In genomic region chr7:44976040-44976745, GRCh38 we compare ENCODE assay signal across 14 cellular contexts.
DNase-seq lines count a peak whose midpoint lies in the region; ATAC-seq and TF ChIP-seq lines count a peak whose summit lies in the region.
"Had no signal": no experiment of that assay in that cellular context is flagged by ENCODE, and none has a peak within 500 bp of the region (broad histone marks: within the 10 kb centered on the region; RNA-seq: fewer than 3 reads in every experiment).

No MANE protein-coding gene starts in this region.

- H3K36me3 ChIP-seq in SU-DHL-6 (ENCODE audit: low read length): no peaks in the 10 kb centered on the region

- no peaks in the 10 kb centered on the region for H3K9me3 ChIP-seq in SU-DHL-6 (ENCODE audit: insufficient read depth, low read length)
- H3K9me3 ChIP-seq: BE2C, heart left ventricle, testis had no signal

- TF ChIP-seq CTCF in SU-DHL-6 (IDR thresholded peaks at IDR 0.05; ENCODE audit: insufficient read depth, low read length, poor library complexity, severe bottlenecking): no peak

- H3K9me2 ChIP-seq in SU-DHL-6 (replicated peaks; ENCODE audit: insufficient read depth, low read length): no peaks in the 10 kb centered on the region

- no peak overlapping the region for H2AFZ ChIP-seq in SU-DHL-6 (ENCODE audit: low read depth, low read length, severe bottlenecking)

- no peak for ATAC-seq in stimulated activated naive CD8-positive, alpha-beta T cell treated with anti-CD3 and anti-CD28 coated beads, Interleukin-15, Interleukin-2, amounts not matched to agents 100 U/mL and 50 U/mL, for 24 hours
- ATAC-seq: heart left ventricle had no signal

- peaks cover 27% of the 10 kb centered on the region for H3K79me2 ChIP-seq in SU-DHL-6 (ENCODE audit: insufficient read depth, low read length)

- H3F3A ChIP-seq in SU-DHL-6 (ENCODE audit: insufficient read depth): peaks cover 21% of the 10 kb centered on the region

- H3K4me3 Mint-ChIP-seq in stimulated activated naive CD8-positive, alpha-beta T cell treated with anti-CD3 and anti-CD28 coated beads, Interleukin-15, Interleukin-2, amounts not matched to agents 100 ng/mL and 50 ng/mL, for 24 hours: peak overlapping the region; percentile 99
- H3K4me3 Mint-ChIP-seq in dendritic cell treated with granulocyte-macrophage colony-stimulating factor and Interleukin-4, amounts not matched to agents 40 ng/mL and 50 ng/mL, for 4 days: peak overlapping the region; percentile 85

- H4K20me1 ChIP-seq in SU-DHL-6 (ENCODE audit: low read depth, low read length): no peaks in the 10 kb centered on the region

- no peak for DNase-seq in stimulated activated naive CD8-positive, alpha-beta T cell treated with anti-CD3 and anti-CD28 coated beads, Interleukin-15, Interleukin-2, amounts not matched to agents 100 U/mL and 50 U/mL, for 24 hours
- no peak for DNase-seq in NCI-H1092 (lab: John Stamatoyannopoulos, UW)
- DNase-seq in DMS79 (lab: John Stamatoyannopoulos, UW): no peak
- DNase-seq in AML-193 (lab: John Stamatoyannopoulos, UW): no peak
- DNase-seq in activated gamma-delta T cell treated with Interleukin-2 at 50 U/mL for 16 hours: no peak
- DNase-seq: activated CD4-positive, alpha-beta T cell treated with anti-CD3 and anti-CD28 coated beads, Interleukin-2, amount 50 U/mL, for 4 hours; BE2C; erythroblast; NCI-H748 treated with DMSO at 0.1 percent for 48 hours; testis had no signal

- H3K27ac Mint-ChIP-seq in stimulated activated naive CD8-positive, alpha-beta T cell treated with anti-CD3 and anti-CD28 coated beads, Interleukin-15, Interleukin-2, amounts not matched to agents 100 ng/mL and 50 ng/mL, for 24 hours: peak overlapping the region; percentile 86
- peak overlapping the region; percentile 90 for H3K27ac Mint-ChIP-seq in dendritic cell treated with granulocyte-macrophage colony-stimulating factor and Interleukin-4, amounts not matched to agents 40 ng/mL and 50 ng/mL, for 4 days

- H3K9ac ChIP-seq in SU-DHL-6 (ENCODE audit: low read length): no peak overlapping the region

- no peak overlapping the region for H3K4me3 ChIP-seq in SU-DHL-6 (ENCODE audit: insufficient read depth, low read length, poor library complexity, severe bottlenecking)
- H3K4me3 ChIP-seq: testis had no signal

- no peaks in the 10 kb centered on the region for H3K27me3 ChIP-seq in SU-DHL-6 (ENCODE audit: low read length)
- H3K27me3 ChIP-seq: BE2C, heart left ventricle, testis had no signal

- intact Hi-C loops in dendritic cell treated with granulocyte-macrophage colony-stimulating factor and Interleukin-4, amounts not matched to agents 40 ng/mL and 50 ng/mL, for 4 days (cut with micrococcal nuclease): loop anchor here (10.0 kb wide), 1 partner anchor 49 kb away; no protein-coding TSS in a partner anchor

- no peaks in the 10 kb centered on the region for H3K9me3 Mint-ChIP-seq in stimulated activated naive CD8-positive, alpha-beta T cell treated with anti-CD3 and anti-CD28 coated beads, Interleukin-15, Interleukin-2, amounts not matched to agents 100 ng/mL and 50 ng/mL, for 24 hours
- H3K9me3 Mint-ChIP-seq in dendritic cell treated with granulocyte-macrophage colony-stimulating factor and Interleukin-4, amounts not matched to agents 40 ng/mL and 50 ng/mL, for 4 days: no peaks in the 10 kb centered on the region

- H3K4me1 Mint-ChIP-seq in stimulated activated naive CD8-positive, alpha-beta T cell treated with anti-CD3 and anti-CD28 coated beads, Interleukin-15, Interleukin-2, amounts not matched to agents 100 ng/mL and 50 ng/mL, for 24 hours (ENCODE audit: low read depth): peaks cover 69% of the 10 kb centered on the region
- peaks cover 82% of the 10 kb centered on the region for H3K4me1 Mint-ChIP-seq in dendritic cell treated with granulocyte-macrophage colony-stimulating factor and Interleukin-4, amounts not matched to agents 40 ng/mL and 50 ng/mL, for 4 days (ENCODE audit: low read depth)

- peak overlapping the region; percentile 75 for H3K4me2 ChIP-seq in SU-DHL-6 (ENCODE audit: low read depth, low read length, poor library complexity, severe bottlenecking)

- H3K36me3 Mint-ChIP-seq in stimulated activated naive CD8-positive, alpha-beta T cell treated with anti-CD3 and anti-CD28 coated beads, Interleukin-15, Interleukin-2, amounts not matched to agents 100 ng/mL and 50 ng/mL, for 24 hours (ENCODE audit: low read depth): peaks cover 76% of the 10 kb centered on the region
- H3K36me3 Mint-ChIP-seq in dendritic cell treated with granulocyte-macrophage colony-stimulating factor and Interleukin-4, amounts not matched to agents 40 ng/mL and 50 ng/mL, for 4 days (ENCODE audit: low read depth): peaks cover 78% of the 10 kb centered on the region

- H3K27me3 Mint-ChIP-seq in stimulated activated naive CD8-positive, alpha-beta T cell treated with anti-CD3 and anti-CD28 coated beads, Interleukin-15, Interleukin-2, amounts not matched to agents 100 ng/mL and 50 ng/mL, for 24 hours: no peaks in the 10 kb centered on the region
- no peaks in the 10 kb centered on the region for H3K27me3 Mint-ChIP-seq in dendritic cell treated with granulocyte-macrophage colony-stimulating factor and Interleukin-4, amounts not matched to agents 40 ng/mL and 50 ng/mL, for 4 days

- H3K27ac ChIP-seq in SU-DHL-6 (ENCODE audit: low read depth, low read length): no peak overlapping the region
- H3K27ac ChIP-seq: testis had no signal
